Comparison of ENCODE assay signal across 2 cellular contexts in genomic region chr1:236394016-236394481, GRCh38.
TF ChIP-seq lines count a peak whose summit lies in the region.

EDARADD (plus strand) TSS chr1:236394286; CDS start chr1:236394445, 159 bp downstream.

TF ChIP-seq in HEK293, 187 proteins besides CTCF, POLR2A, EP300 and RAD21:
- TF ChIP-seq ZNF148 (tag by site-specific recombination; IDR thresholded peaks at IDR 0.05; ENCODE audit: borderline replicate concordance) (no peak), SCRT2 (tag by site-specific recombination; IDR thresholded peaks at IDR 0.05) (peak; percentile 81), ZNF473 (tag by site-specific recombination; IDR thresholded peaks at IDR 0.05) (no peak), ZFHX2 (tag by site-specific recombination; conservative IDR thresholded peaks at IDR 0.05) (0 out of 2 replicates have a peak, but pooled peaks have one; percentile 21), ZNF449 (tag by site-specific recombination; IDR thresholded peaks at IDR 0.05) (peak; percentile 85), ZNF48 (tag by site-specific recombination; IDR thresholded peaks at IDR 0.05) (no peak), GLIS2 (tag by site-specific recombination; IDR thresholded peaks at IDR 0.05) (no peak)
TF ChIP-seq in HEK293: peak in this region for 3.

TF ChIP-seq in K562, 482 proteins besides CTCF, POLR2A, EP300 and RAD21 (continued from another document and continues in another):
- TF ChIP-seq ZBTB11 (CRISPR knock-in tag; IDR thresholded peaks at IDR 0.05) (peak in 1 of 3 experiments; percentile 28; a peak in 1 of 6 replicates), MYC (IDR thresholded peaks at IDR 0.05; ENCODE audit: low read depth, low read length) (no peak), MYC (CRISPR knock-in tag; IDR thresholded peaks at IDR 0.05; ENCODE audit: borderline replicate concordance, low read depth) (no peak), KDM5B (IDR thresholded peaks at IDR 0.05; ENCODE audit: insufficient replicate concordance, low read depth, low read length) (no peak), ARID2 (IDR thresholded peaks at IDR 0.05) (no peak), CHD7 (IDR thresholded peaks at IDR 0.05; ENCODE audit: low read depth, low read length) (no peak), ARNT (IDR thresholded peaks at IDR 0.05) (no peak), FOSL1 (tag; conservative IDR thresholded peaks at IDR 0.05) (peak; percentile 62; the same call in 1 of the 2 replicates), POLR2H (tag; IDR thresholded peaks at IDR 0.05; ENCODE audit: low read depth) (peak; percentile 24; the same call in 1 of the 2 replicates), NCOR1 (IDR thresholded peaks at IDR 0.05) (no peak), MCM3 (IDR thresholded peaks at IDR 0.05) (no peak), NONO (IDR thresholded peaks at IDR 0.05; ENCODE audit: low read depth in 2 of 2, low read length in 1 of 2) (no peak), DMBX1 (CRISPR knock-in tag; IDR thresholded peaks at IDR 0.05; ENCODE audit: borderline replicate concordance) (no peak), TCF3 (CRISPR knock-in tag; IDR thresholded peaks at IDR 0.05) (no peak), NRF1 (conservative IDR thresholded peaks at IDR 0.05 in 1 of 2, IDR thresholded peaks at IDR 0.05 in 1 of 2) (no peak), BDP1 (IDR thresholded peaks at IDR 0.05; ENCODE audit: insufficient read depth, insufficient read length) (no peak), ZFP36 (IDR thresholded peaks at IDR 0.05; ENCODE audit: low read depth, low read length, partially characterized antibody) (no peak), SLC30A9 (CRISPR knock-in tag; IDR thresholded peaks at IDR 0.05) (no peak), OTX1 (CRISPR knock-in tag; IDR thresholded peaks at IDR 0.05) (no peak), CEBPG (CRISPR knock-in tag; IDR thresholded peaks at IDR 0.05) (no peak), CEBPG (tag; conservative IDR thresholded peaks at IDR 0.05 in 1 of 2, IDR thresholded peaks at IDR 0.05 in 1 of 2) (no peak), DLX4 (CRISPR knock-in tag; IDR thresholded peaks at IDR 0.05) (no peak), ESRRA (IDR thresholded peaks at IDR 0.05; ENCODE audit: borderline replicate concordance, low read depth) (peak; percentile 37; the same call in 1 of the 2 replicates), BHLHE40 (IDR thresholded peaks at IDR 0.05; ENCODE audit: low read length) (no peak), ELF1 (tag; IDR thresholded peaks at IDR 0.05) (0 out of 2 replicates have a peak, but pooled peaks have one; percentile 18), MTA1 (IDR thresholded peaks at IDR 0.05; ENCODE audit: borderline replicate concordance) (no peak), ZNF133 (CRISPR knock-in tag; IDR thresholded peaks at IDR 0.05) (no peak), ZBTB1 (CRISPR knock-in tag; IDR thresholded peaks at IDR 0.05; ENCODE audit: borderline replicate concordance, low read depth) (no peak), NR2F6 (CRISPR knock-in tag; IDR thresholded peaks at IDR 0.05) (no peak), ELF2 (CRISPR knock-in tag; IDR thresholded peaks at IDR 0.05) (no peak), FUS (optimal IDR thresholded peaks at IDR 0.05; ENCODE audit: low read depth, low read length) (no peak), RHOXF2B (CRISPR knock-in tag; conservative IDR thresholded peaks at IDR 0.05) (no peak), ZNF766 (CRISPR knock-in tag; conservative IDR thresholded peaks at IDR 0.05) (0 out of 2 replicates have a peak, but pooled peaks have one; percentile 46), KLF10 (CRISPR knock-in tag; IDR thresholded peaks at IDR 0.05) (no peak), ZNF707 (CRISPR knock-in tag; conservative IDR thresholded peaks at IDR 0.05) (no peak), SNIP1 (IDR thresholded peaks at IDR 0.05; ENCODE audit: low read depth) (no peak), CHD1 (IDR thresholded peaks at IDR 0.05; ENCODE audit: low read length) (no peak), CCNT2 (IDR thresholded peaks at IDR 0.05; ENCODE audit: borderline replicate concordance, extremely low read depth, insufficient read length, low read depth, low read length) (no peak), THRAP3 (IDR thresholded peaks at IDR 0.05; ENCODE audit: borderline replicate concordance) (no peak), ATF1 (CRISPR knock-in tag; IDR thresholded peaks at IDR 0.05) (no peak), ATF1 (tag; IDR thresholded peaks at IDR 0.05) (no peak; the same call in 1 of the 2 replicates), HOMEZ (CRISPR knock-in tag; IDR thresholded peaks at IDR 0.05) (no peak), ZC3H4 (CRISPR knock-in tag; IDR thresholded peaks at IDR 0.05; ENCODE audit: borderline replicate concordance) (no peak), ILF3 (IDR thresholded peaks at IDR 0.05; ENCODE audit: borderline replicate concordance) (no peak), POLR2AphosphoS5 (IDR thresholded peaks at IDR 0.05; ENCODE audit: control insufficient read depth, insufficient read depth, low read depth, low read length) (no peak), ZBTB26 (CRISPR knock-in tag; IDR thresholded peaks at IDR 0.05) (no peak), CREM (IDR thresholded peaks at IDR 0.05; ENCODE audit: low read depth) (peak; percentile 46; the same call in 1 of the 2 replicates), PREB (CRISPR knock-in tag; IDR thresholded peaks at IDR 0.05) (no peak), BRD9 (IDR thresholded peaks at IDR 0.05; ENCODE audit: low read depth, partially characterized antibody) (peak; percentile 19)
